Comparison of ENCODE assay signal across 9 cellular contexts in the genomic region with DNA sequence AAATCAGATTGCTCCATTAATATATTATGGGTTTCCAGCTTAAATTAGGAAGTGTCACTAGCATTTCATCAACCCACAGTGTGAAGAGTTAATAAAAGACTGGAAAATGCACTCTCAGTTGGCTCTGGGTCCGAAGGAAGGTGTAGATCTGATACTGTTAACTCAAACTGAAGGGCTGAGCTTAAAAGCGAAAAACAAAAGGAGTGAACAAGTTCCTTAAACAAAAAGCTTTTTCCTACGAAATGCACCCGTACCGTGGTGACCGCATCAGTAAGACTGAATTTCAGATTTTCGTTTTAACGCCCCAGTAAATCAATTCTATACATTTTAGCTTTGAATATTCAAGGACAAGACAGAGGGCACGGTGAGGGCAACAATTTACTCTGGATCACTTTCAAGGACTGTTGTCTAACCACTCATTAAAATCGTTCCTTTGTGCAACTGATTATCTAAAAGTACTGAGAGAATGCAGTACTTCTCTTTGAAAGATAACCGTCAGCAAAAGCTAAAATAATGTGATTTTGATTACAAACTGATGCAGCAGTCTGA. TPM values are rescaled to one million over a fixed set of nuclear protein-coding genes. Genes with fewer than 3 reads are reported as not detected.
DNase-seq lines count a peak whose midpoint lies in the region; ATAC-seq and TF ChIP-seq lines count a peak whose summit lies in the region.
"Had no signal": no experiment of that assay in that cellular context is flagged by ENCODE, and none has a peak within 500 bp of the region (broad histone marks: within the 10 kb centered on the region; RNA-seq: fewer than 3 reads in every experiment).

No MANE protein-coding gene starts in this region.

- TF ChIP-seq CTCF in NB4 (IDR thresholded peaks at IDR 0.05; ENCODE audit: low read depth, low read length) (no peak), epithelial cell of proximal tubule (conservative IDR thresholded peaks at IDR 0.05; ENCODE audit: low read depth, low read length) (no peak), psoas muscle (IDR thresholded peaks at IDR 0.05) (no peak)

- H3K4me3 ChIP-seq in NB4 (ENCODE audit: low read depth, low read length): peak overlapping the region; percentile 81
- peak overlapping the region; percentile 60 for H3K4me3 ChIP-seq in epithelial cell of proximal tubule (ENCODE audit: low read depth, low read length)
- H3K4me3 ChIP-seq in psoas muscle: peak overlapping the region; percentile 82

- H3K27me3 ChIP-seq in psoas muscle (ENCODE audit: insufficient read depth in 3 of 3, low read length in 2 of 3): no peaks in the 10 kb centered on the region

- in situ Hi-C loops in G401 (cut with HindIII; ENCODE audit: low sequenced_read_pairs): no loop called here

- ATAC-seq in psoas muscle (no peak), GM18907 (IDR thresholded peaks at IDR 0.05; ENCODE audit: unreplicated experiment) (no peak)
- ATAC-seq: T-cell had no signal

- DNase-seq in G401 (ENCODE audit: low spot score) (peak; percentile 43), NB4 (ENCODE audit: low read depth) (peak; percentile 25), epithelial cell of proximal tubule (ENCODE audit: low read depth) (no peak), psoas muscle (no peak), NCI-H2107 (lab: John Stamatoyannopoulos, UW) (no peak), NCI-H526 (lab: John Stamatoyannopoulos, UW) (no peak), COLO668 (lab: John Stamatoyannopoulos, UW; ENCODE audit: unreplicated experiment) (no peak)
- DNase-seq: T-cell had no signal

- H3K4me1 ChIP-seq in psoas muscle: peaks cover 20% of the 10 kb centered on the region

- intact Hi-C loops in psoas muscle (cut with DNase I): loop anchor here in 1 of 2 donors (5.0 kb wide), 2 partner anchors 35 to 180 kb away; no protein-coding TSS in a partner anchor

- H3K36me3 ChIP-seq in psoas muscle (ENCODE audit: insufficient read depth in 1 of 2, low read depth in 1 of 2): no peaks in the 10 kb centered on the region

- WGBS in psoas muscle, 3 donors: 22 to 43% (median 26%) methylated on average over 11 of the region's 11 CpGs

- no peaks in the 10 kb centered on the region for H3K9me3 ChIP-seq in psoas muscle

- TF ChIP-seq POLR2A in NB4 (IDR thresholded peaks at IDR 0.05; ENCODE audit: extremely low read depth, insufficient read length): no peak

- H3K27ac ChIP-seq in psoas muscle: peak overlapping the region; percentile 95

RNA-seq across cellular contexts. Expression of gene HOMER1, which starts 1.9 kb away (rescaled TPM):
- 27.7 and 28.0 TPM in 2 replicates for total RNA-seq in G401 (2014; rRNA removed; shearing (Covaris generic))
- total RNA-seq in epithelial cell of proximal tubule: 4.3 and 5.4 TPM in 2 replicates
- 10 to 100 TPM; 32.7 to 52.4 (median 36.2) TPM for total RNA-seq in psoas muscle
- 10 to 100 TPM in 2 of 3 donors, 1 to 10 TPM in 1; 3.2 to 36.5 (median 11.1) TPM for polyA plus RNA-seq in psoas muscle

Comparison
In these comparisons a context has a peak if more than half of its experiments do, and no peak if none do; other contexts are left out.
1. DNase-seq: peak in G401 (single experiment) and NB4 (single experiment); none in epithelial cell of proximal tubule (single experiment), psoas muscle (0 of 2), NCI-H2107 (single experiment), NCI-H526 (0 of 2) and COLO668 (single experiment).
2. Peak in every context shown above with its lines, with median percentiles within 50 percentile points of each other: H3K4me3 ChIP-seq.